In genomic region chr17:52995127-52995526, GRCh38 we compare ENCODE assay signal across 15 cellular contexts.
"Had no signal": no experiment of that assay in that cellular context is flagged by ENCODE, and none has a peak within 500 bp of the region (broad histone marks: within the 10 kb centered on the region; RNA-seq: fewer than 3 reads in every experiment).

No MANE protein-coding gene starts in this region.

- DNase-seq: activated CD4-positive, alpha-beta T cell treated with anti-CD3 and anti-CD28 coated beads, Interleukin-2, amount 50 U/mL, for 1 hour; activated CD4-positive, CD25-positive, alpha-beta regulatory T cell; activated naive CD4-positive, alpha-beta T cell treated with Interleukin-2 at 50 U/mL for 16 hours; anterior cingulate cortex; brain microvascular endothelial cell; effector CD4-positive, alpha-beta T cell; esophagus squamous epithelium; hippocampal formation; kidney glomerular epithelial cell; mesenchymal stem cell; nucleus accumbens; stimulated activated CD4-positive, alpha-beta T cell treated with anti-CD3 and anti-CD28 coated beads, Interleukin-2, amount 100 ng/mL, for 48 hours; stimulated activated naive B cell treated with anti-CD40 and anti-IgM and Interleukin-4, amounts not matched to agents 10 μg/mL and 1 μg/mL and 100 μg/mL, for 72 hours; thyroid gland had no signal

- ATAC-seq: natural killer cell treated with Interleukin-12 subunit alpha and Interleukin-12 subunit beta and Interleukin-15 and Interleukin-18, amount 100 ng/mL, for 72 hours; stimulated activated naive B cell treated with anti-CD40 and anti-IgM and Interleukin-4, amounts not matched to agents 10 μg/mL and 1 μg/mL and 100 μg/mL, for 72 hours had no signal
